In genomic region chr3:150074697-150075416, GRCh38 we compare ENCODE assay signal across 13 cellular contexts.
DNase-seq lines count a peak whose midpoint lies in the region; ATAC-seq and TF ChIP-seq lines count a peak whose summit lies in the region.
"Had no signal": no experiment of that assay in that cellular context is flagged by ENCODE, and none has a peak within 500 bp of the region (broad histone marks: within the 10 kb centered on the region; RNA-seq: fewer than 3 reads in every experiment).

No MANE protein-coding gene starts in this region.

- peaks cover 4% of the 10 kb centered on the region; the same call in 1 of the 2 replicates for H3K36me3 ChIP-seq in ACC112 (ENCODE audit: insufficient read depth, low read length)
- no peaks in the 10 kb centered on the region for H3K36me3 ChIP-seq in naive thymus-derived CD4-positive, alpha-beta T cell (ENCODE audit: control insufficient read depth in 2 of 3, insufficient read depth in 3 of 3, low read length in 3 of 3)
- H3K36me3 ChIP-seq: neutrophil, thyroid gland had no signal

- H3K27me3 Mint-ChIP-seq in naive thymus-derived CD4-positive, alpha-beta T cell, result peaks cover 10 to 25% (median 23%) of the 10 kb centered on the region in 5 donors

- H3K36me3 Mint-ChIP-seq in naive thymus-derived CD4-positive, alpha-beta T cell, result no peaks in the 10 kb centered on the region

- 0 out of 2 replicates have a peak overlapping the region, but pooled peaks have one; percentile 13 for H3K4me3 ChIP-seq in ACC112 (ENCODE audit: low read depth, low read length)
- H3K4me3 ChIP-seq in WI38 (ENCODE audit: low read depth, low read length), result peak overlapping the region; percentile 35
- H3K4me3 ChIP-seq in naive thymus-derived CD4-positive, alpha-beta T cell (ENCODE audit: low read length), result no peak overlapping the region
- H3K4me3 ChIP-seq: thyroid gland had no signal

- H2AFZ ChIP-seq in ACC112 (ENCODE audit: low read length, unreplicated experiment), result no peak overlapping the region

- peaks cover 0 to 10% (median 5%) of the 10 kb centered on the region in 7 donors for H3K4me1 Mint-ChIP-seq in naive thymus-derived CD4-positive, alpha-beta T cell

- H3K4me3 Mint-ChIP-seq in naive thymus-derived CD4-positive, alpha-beta T cell, result no peak overlapping the region
- H3K4me3 Mint-ChIP-seq: activated CD8-positive, alpha-beta T cell treated with anti-CD3 and anti-CD28 coated beads for 36 hours; activated naive CD8-positive, alpha-beta T cell treated with anti-CD3 and anti-CD28 coated beads, Interleukin-2, amount 50 U/mL, for 24 hours had no signal

- peaks cover 0 to 7% (median 0%) of the 10 kb centered on the region in 3 experiments for H3K9me3 ChIP-seq in naive thymus-derived CD4-positive, alpha-beta T cell (ENCODE audit: control insufficient read depth in 2 of 3, low read length in 3 of 3)
- H3K9me3 ChIP-seq: neutrophil, thyroid gland had no signal

- intact Hi-C loops in naive thymus-derived CD4-positive, alpha-beta T cell (cut with micrococcal nuclease), result no loop called here

- DNase-seq in foreskin keratinocyte (no peak), hypothalamus (lab: John Stamatoyannopoulos, UW) (no peak), epidermal melanocyte (ENCODE audit: insufficient read length, low spot score) (no peak)
- DNase-seq in naive thymus-derived CD4-positive, alpha-beta T cell, result no peak
- DNase-seq: activated CD8-positive, alpha-beta T cell treated with anti-CD3 and anti-CD28 coated beads for 36 hours; activated naive CD8-positive, alpha-beta T cell treated with anti-CD3 and anti-CD28 coated beads, Interleukin-2, amount 50 U/mL, for 24 hours; NCI-H446; thyroid gland had no signal

- H3K27ac ChIP-seq in ACC112 (ENCODE audit: low read depth, low read length) (no peak overlapping the region), foreskin keratinocyte (no peak overlapping the region)
- no peak overlapping the region for H3K27ac ChIP-seq in naive thymus-derived CD4-positive, alpha-beta T cell (ENCODE audit: low read depth, low read length)
- H3K27ac ChIP-seq: neutrophil, thyroid gland had no signal

- TF ChIP-seq CTCF in WI38 (IDR thresholded peaks at IDR 0.05; ENCODE audit: low read depth, low read length) (no peak), foreskin keratinocyte (conservative IDR thresholded peaks at IDR 0.05) (no peak)

- ATAC-seq in GM19351 (IDR thresholded peaks at IDR 0.05; ENCODE audit: unreplicated experiment), result peak; percentile 75
- peak; percentile 46 for ATAC-seq in HG02763 (IDR thresholded peaks at IDR 0.05; ENCODE audit: unreplicated experiment)
- ATAC-seq in foreskin keratinocyte, result no peak
- no peak for ATAC-seq in naive thymus-derived CD4-positive, alpha-beta T cell
- ATAC-seq: activated CD8-positive, alpha-beta T cell treated with anti-CD3 and anti-CD28 coated beads for 36 hours; activated naive CD8-positive, alpha-beta T cell treated with anti-CD3 and anti-CD28 coated beads, Interleukin-2, amount 50 U/mL, for 24 hours had no signal

- no peak overlapping the region for H3K27ac Mint-ChIP-seq in naive thymus-derived CD4-positive, alpha-beta T cell
- H3K27ac Mint-ChIP-seq: activated CD8-positive, alpha-beta T cell treated with anti-CD3 and anti-CD28 coated beads for 36 hours; activated naive CD8-positive, alpha-beta T cell treated with anti-CD3 and anti-CD28 coated beads, Interleukin-2, amount 50 U/mL, for 24 hours had no signal

- H3K4me1 ChIP-seq in ACC112 (ENCODE audit: control insufficient read depth, insufficient read depth, low read length, unreplicated experiment) (peaks cover 32% of the 10 kb centered on the region), foreskin keratinocyte (peaks cover 34% of the 10 kb centered on the region)
- H3K4me1 ChIP-seq in naive thymus-derived CD4-positive, alpha-beta T cell (ENCODE audit: control insufficient read depth in 2 of 2, insufficient read depth in 2 of 2, low read length in 2 of 2), result no peaks in the 10 kb centered on the region

- H3K27me3 ChIP-seq in ACC112 (ENCODE audit: insufficient read depth, low read length) (no peaks in the 10 kb centered on the region), foreskin keratinocyte (no peaks in the 10 kb centered on the region)
- no peaks in the 10 kb centered on the region for H3K27me3 ChIP-seq in naive thymus-derived CD4-positive, alpha-beta T cell (ENCODE audit: control insufficient read depth in 2 of 2, insufficient read depth in 2 of 2, low read length in 2 of 2)
- H3K27me3 ChIP-seq: thyroid gland had no signal

- CTCF ChIA-PET in naive thymus-derived CD4-positive, alpha-beta T cell (lab: Charles Lee), result no interaction called here

- POLR2A ChIA-PET in naive thymus-derived CD4-positive, alpha-beta T cell (lab: Charles Lee), result no interaction called here

- peaks cover 0 to 12% (median 3%) of the 10 kb centered on the region in 11 donors for H3K9me3 Mint-ChIP-seq in naive thymus-derived CD4-positive, alpha-beta T cell
- H3K9me3 Mint-ChIP-seq: activated CD8-positive, alpha-beta T cell treated with anti-CD3 and anti-CD28 coated beads for 36 hours had no signal

- H3K79me2 ChIP-seq in ACC112 (ENCODE audit: control insufficient read depth, insufficient read depth, low read length, unreplicated experiment), result no peaks in the 10 kb centered on the region

Comparison
In these comparisons a context has a peak if more than half of its experiments do, and no peak if none do; other contexts are left out.
1. ATAC-seq: peak in GM19351 (single experiment) and HG02763 (single experiment); none in foreskin keratinocyte (single experiment) and naive thymus-derived CD4-positive, alpha-beta T cell (single experiment).